In genomic region chr9:4741365-4742031, GRCh38 we compare ENCODE assay signal across 1 cellular context.
TF ChIP-seq lines count a peak whose summit lies in the region.

No MANE protein-coding gene starts in this region.

TF ChIP-seq in K562, 482 proteins besides CTCF, POLR2A, EP300 and RAD21 (continued from another document):
- no peak for TF ChIP-seq MGA (IDR thresholded peaks at IDR 0.05)
- no peak for TF ChIP-seq ELF2 (CRISPR knock-in tag; IDR thresholded peaks at IDR 0.05)
- TF ChIP-seq ARID2 (IDR thresholded peaks at IDR 0.05) = 0 out of 2 replicates have a peak, but pooled peaks have one; percentile 29
- TF ChIP-seq PCBP1 (IDR thresholded peaks at IDR 0.05; ENCODE audit: low read depth, low read length, poor library complexity, severe bottlenecking) = peak; percentile 7
- no peak for TF ChIP-seq HMG20B (CRISPR knock-in tag; IDR thresholded peaks at IDR 0.05)
- TF ChIP-seq CBX3 (IDR thresholded peaks at IDR 0.05; ENCODE audit: borderline replicate concordance in 1 of 2, low read length in 2 of 2) = no peak
- no peak for TF ChIP-seq NELFE (IDR thresholded peaks at IDR 0.05; ENCODE audit: insufficient read depth, insufficient read length)
- no peak for TF ChIP-seq KDM1A (IDR thresholded peaks at IDR 0.05)
- TF ChIP-seq NRF1 (conservative IDR thresholded peaks at IDR 0.05 in 1 of 2, IDR thresholded peaks at IDR 0.05 in 1 of 2) = peak; percentile 78 to 79; a peak in 2 of 4 replicates
- no peak for TF ChIP-seq ARID1B (IDR thresholded peaks at IDR 0.05)
- TF ChIP-seq HDAC1 (IDR thresholded peaks at IDR 0.05) = peak in 1 of 2 experiments; percentile 68; a peak in 1 of 4 replicates
- no peak for TF ChIP-seq ZC3H8 (IDR thresholded peaks at IDR 0.05)
- TF ChIP-seq FUS (optimal IDR thresholded peaks at IDR 0.05; ENCODE audit: low read depth, low read length) = no peak
- TF ChIP-seq ARID4B (CRISPR knock-in tag; IDR thresholded peaks at IDR 0.05) = no peak
- TF ChIP-seq TAF1 (IDR thresholded peaks at IDR 0.05; ENCODE audit: control insufficient read depth, extremely low read depth, insufficient read depth, low read length, severe bottlenecking) = peak; percentile 19
- TF ChIP-seq SP1 (CRISPR knock-in tag; IDR thresholded peaks at IDR 0.05) = no peak
- TF ChIP-seq PHB2 (IDR thresholded peaks at IDR 0.05; ENCODE audit: low read depth) = no peak
- no peak for TF ChIP-seq MITF (IDR thresholded peaks at IDR 0.05)
- no peak for TF ChIP-seq ZBTB5 (IDR thresholded peaks at IDR 0.05)
- 0 out of 2 replicates have a peak, but pooled peaks have one; percentile 43 for TF ChIP-seq TOE1 (IDR thresholded peaks at IDR 0.05; ENCODE audit: borderline replicate concordance)
- no peak for TF ChIP-seq TOE1 (CRISPR knock-in tag; IDR thresholded peaks at IDR 0.05; ENCODE audit: borderline replicate concordance, low read depth)
- TF ChIP-seq MLLT1 (IDR thresholded peaks at IDR 0.05) = peak in 1 of 2 experiments; percentile 47; a peak in 1 of 4 replicates
- peak; percentile 41; the same call in 1 of the 2 replicates for TF ChIP-seq DPF2 (IDR thresholded peaks at IDR 0.05)
- peak; percentile 69 for TF ChIP-seq EGR1 (conservative IDR thresholded peaks at IDR 0.05)
- TF ChIP-seq ELF1 (tag; IDR thresholded peaks at IDR 0.05) = peak; percentile 19; the same call in 1 of the 2 replicates
- peak; percentile 78 for TF ChIP-seq ESRRA (IDR thresholded peaks at IDR 0.05; ENCODE audit: borderline replicate concordance, low read depth)
- TF ChIP-seq CAMTA2 (CRISPR knock-in tag; conservative IDR thresholded peaks at IDR 0.05) = no peak
- no peak for TF ChIP-seq USF1 (CRISPR knock-in tag; IDR thresholded peaks at IDR 0.05)
- peak; percentile 12; the same call in 1 of the 2 replicates for TF ChIP-seq SUPT5H (IDR thresholded peaks at IDR 0.05)
- TF ChIP-seq PML (IDR thresholded peaks at IDR 0.05; ENCODE audit: low read length) = peak; percentile 9; the same call in 1 of the 2 replicates
